In genomic region chr6:45488269-45488668, GRCh38 we compare ENCODE assay signal across 31 cellular contexts.
"Had no signal": no experiment of that assay in that cellular context is flagged by ENCODE, and none has a peak within 500 bp of the region (broad histone marks: within the 10 kb centered on the region; RNA-seq: fewer than 3 reads in every experiment).

No MANE protein-coding gene starts in this region.

- H3K27me3 ChIP-seq: esophagus muscularis mucosa, foreskin keratinocyte, heart left ventricle, vagina had no signal

- DNase-seq: activated CD4-positive, CD25-positive, alpha-beta regulatory T cell; activated effector memory CD4-positive, alpha-beta T cell treated with Interleukin-2 at 50 U/mL for 16 hours; activated naive CD4-positive, alpha-beta T cell treated with Interleukin-2 at 50 U/mL for 16 hours; activated naive CD8-positive, alpha-beta T cell treated with anti-CD3 and anti-CD28 coated beads, Interleukin-2, amount 50 U/mL, for 24 hours; activated T-cell treated with anti-CD3 and anti-CD28 coated beads for 4 hours; amygdala; caudate nucleus; endodermal cell; foreskin keratinocyte; heart left ventricle; hypothalamus; immature natural killer cell; kidney; left colon; mammary epithelial cell; nucleus accumbens; pancreas; retina; stimulated activated CD4-positive, alpha-beta T cell treated with anti-CD3 and anti-CD28 coated beads, Interleukin-12 subunit alpha, Interleukin-12 subunit beta, amount 100 ng/mL, for 4 hours; stimulated activated CD4-positive, alpha-beta T cell treated with anti-CD3 and anti-CD28 coated beads, Interleukin-4, amount 100 ng/mL, for 1 hour; stimulated activated naive CD8-positive, alpha-beta T cell treated with anti-CD3 and anti-CD28 coated beads, Interleukin-15, Interleukin-2, amounts not matched to agents 100 U/mL and 50 U/mL, for 24 hours; substantia nigra had no signal

- H3K4me1 ChIP-seq: esophagus muscularis mucosa, foreskin keratinocyte, pancreas, prostate gland had no signal

- H3K9me3 ChIP-seq: esophagus muscularis mucosa, heart left ventricle, pancreas, prostate gland, vagina had no signal

- H3K9me3 Mint-ChIP-seq: activated naive CD8-positive, alpha-beta T cell treated with anti-CD3 and anti-CD28 coated beads, Interleukin-2, amount 50 U/mL, for 24 hours; endodermal cell; immature natural killer cell; naive thymus-derived CD8-positive, alpha-beta T cell; neural crest cell had no signal

- H3K27ac Mint-ChIP-seq: activated CD4-positive, alpha-beta T cell treated with anti-CD3 and anti-CD28 coated beads for 36 hours; activated CD8-positive, alpha-beta T cell treated with anti-CD3 and anti-CD28 coated beads, Interleukin-2, amount 10 ng/mL, durations not matched to agents 7 days and 5 days; endodermal cell; type B pancreatic cell had no signal

- H3K36me3 ChIP-seq: esophagus muscularis mucosa, heart left ventricle, pancreas, prostate gland, vagina had no signal

- H3K4me3 ChIP-seq: esophagus muscularis mucosa, heart left ventricle, pancreas, prostate gland, skin epidermis, vagina had no signal

- H3K4me1 Mint-ChIP-seq: neural crest cell had no signal

- H3K4me3 Mint-ChIP-seq: activated CD4-positive, alpha-beta T cell treated with anti-CD3 and anti-CD28 coated beads for 36 hours; activated CD8-positive, alpha-beta T cell treated with anti-CD3 and anti-CD28 coated beads, Interleukin-2, amount 10 ng/mL, durations not matched to agents 7 days and 5 days; activated naive CD8-positive, alpha-beta T cell treated with anti-CD3 and anti-CD28 coated beads, Interleukin-2, amount 50 U/mL, for 24 hours; endodermal cell; immature natural killer cell; neural crest cell; type B pancreatic cell had no signal

- H3K27ac ChIP-seq: esophagus muscularis mucosa, foreskin keratinocyte, heart left ventricle, pancreas, prostate gland, vagina had no signal

- H3K27me3 Mint-ChIP-seq: activated naive CD8-positive, alpha-beta T cell treated with anti-CD3 and anti-CD28 coated beads, Interleukin-2, amount 50 U/mL, for 24 hours; naive thymus-derived CD8-positive, alpha-beta T cell had no signal

- H3K36me3 Mint-ChIP-seq: immature natural killer cell, type B pancreatic cell had no signal
